ENCODE assay signal across 8 cellular contexts in genomic region chr5:132369012-132369470, GRCh38. TPM values are rescaled to one million over a fixed set of nuclear protein-coding genes. Genes with fewer than 3 reads are reported as not detected.
DNase-seq lines count a peak whose midpoint lies in the region; ATAC-seq, FAIRE-seq and TF ChIP-seq lines count a peak whose summit lies in the region.

No MANE protein-coding gene starts in this region.

- TF ChIP-seq CTCF in mammary epithelial cell (conservative IDR thresholded peaks at IDR 0.05 in 1 of 2, IDR thresholded peaks at IDR 0.05 in 1 of 2; ENCODE audit: extremely low read depth in 1 of 2, insufficient read depth in 1 of 2, low read depth in 1 of 2, low read length in 2 of 2), result no peak
- TF ChIP-seq CTCF in mucosa of descending colon (IDR thresholded peaks at IDR 0.05), result no peak

- H2AFZ ChIP-seq in mammary epithelial cell (ENCODE audit: low read depth, low read length), result peak overlapping the region; percentile 99

- in situ Hi-C loops in mammary epithelial cell (cut with MboI; ENCODE audit: low sequenced_read_pairs in 2 of 2), result no loop called here

- intact Hi-C loops in mammary epithelial cell (cut with micrococcal nuclease), result loop anchor here (1.0 to 5.0 kb wide), 3 partner anchors 74 to 302 kb away; no protein-coding TSS in a partner anchor
- intact Hi-C loops in mucosa of descending colon (cut with DNase I, micrococcal nuclease), result no loop called here

- peak overlapping the region; percentile 90 for H3K9ac ChIP-seq in mammary epithelial cell (ENCODE audit: insufficient read depth, low read length)

- DNase-seq in Jurkat, Clone E6-1 (ENCODE audit: low read depth, low spot score), result peak; percentile 32
- DNase-seq in mammary epithelial cell (no peak), mucosa of descending colon (no peak), middle frontal gyrus (ENCODE audit: extremely low spot score, low spot score) (no peak), GM19240 (ENCODE audit: insufficient read length, low spot score) (no peak), hypothalamus (lab: John Stamatoyannopoulos, UW) (no peak), frontal cortex (ENCODE audit: low spot score in 2 of 2) (no peak)

- no peaks in the 10 kb centered on the region for H3K27me3 ChIP-seq in mammary epithelial cell (ENCODE audit: insufficient read depth, low read length)

- H3K9me3 ChIP-seq in mammary epithelial cell (replicated peaks; ENCODE audit: insufficient read depth, low read length), result no peaks in the 10 kb centered on the region
- H3K9me3 ChIP-seq in mucosa of descending colon, result no peaks in the 10 kb centered on the region

- no peaks in the 10 kb centered on the region for H4K20me1 ChIP-seq in mammary epithelial cell (ENCODE audit: insufficient read depth, low read length)

- CTCF ChIA-PET in mammary epithelial cell (lab: Charles Lee; ENCODE audit: low non-redundant PET), result interaction anchor here (0.6 kb wide), 3 partner anchors 21 to 303 kb away, joined by 3 to 6 read pairs (median 3); no protein-coding TSS in a partner anchor

- TSS peak; percentile 64 for BruUV-seq in mammary epithelial cell (replicated peaks; lab: Mats Ljungman, UMichigan)

- no peaks in the 10 kb centered on the region for H3K36me3 ChIP-seq in mammary epithelial cell (ENCODE audit: insufficient read depth, low read length)
- no peaks in the 10 kb centered on the region for H3K36me3 ChIP-seq in mucosa of descending colon (ENCODE audit: low read depth)

- peak overlapping the region; percentile 97 for H3K4me2 ChIP-seq in mammary epithelial cell (ENCODE audit: insufficient read depth, low read depth, low read length)

- dilution Hi-C loops in mammary epithelial cell (cut with HindIII; ENCODE audit: low sequenced_read_pairs), result loop anchor here (5.0 kb wide), 1 partner anchor 107 kb away; no protein-coding TSS in a partner anchor

- no peak for FAIRE-seq in frontal cortex (lab: Jason Lieb, UNC)

- peaks cover 43% of the 10 kb centered on the region for H3K79me2 ChIP-seq in mammary epithelial cell (ENCODE audit: insufficient read depth, low read length)

- 1% methylated on average over 9 of the region's 9 CpGs for WGBS in mammary epithelial cell (ENCODE audit: low coverage, missing lambda C conversion rate)

- peaks cover 44% of the 10 kb centered on the region for H3K4me1 ChIP-seq in mammary epithelial cell (ENCODE audit: insufficient read depth, low read length)
- H3K4me1 ChIP-seq in mucosa of descending colon (ENCODE audit: low read depth), result peaks cover 28% of the 10 kb centered on the region

- ATAC-seq in mucosa of descending colon, result peak; percentile 1

- H3K4me3 ChIP-seq in GM08714 (ENCODE audit: low read length) (peak overlapping the region; percentile 64), mammary epithelial cell (replicated peaks in 1 of 3; ENCODE audit: insufficient read depth in 1 of 3, low read depth in 2 of 3, low read length in 3 of 3) (peak overlapping the region; percentile 68 to 91 (median 85)), mucosa of descending colon (peak overlapping the region; percentile 54)
- H3K4me3 ChIP-seq in Jurkat, Clone E6-1 (ENCODE audit: low read length), result peak overlapping the region; percentile 66

- peak overlapping the region; percentile 94 for H3K27ac ChIP-seq in mammary epithelial cell (ENCODE audit: insufficient read depth, low read depth, low read length)

RNA-seq across cellular contexts. Expression of gene SLC22A5, which starts 0.5 kb away (rescaled TPM):
- 5.4 TPM for polyA plus RNA-seq in Jurkat, Clone E6-1 (2012; ENCODE audit: insufficient read depth, insufficient read length)
- total RNA-seq in mammary epithelial cell (10 to 100 TPM; 11.5 to 13.8 TPM), mucosa of descending colon (10 to 100 TPM; 27.9 to 95.4 (median 29.4) TPM), frontal cortex (6.5 TPM)
- polyA plus RNA-seq in mammary epithelial cell, result 15.5 TPM
- 69.6 TPM for polyA minus RNA-seq in mammary epithelial cell
